7 cellular contexts compared by ENCODE assay signal in genomic region chr22:41576877-41577276, GRCh38. TPM values are rescaled to one million over a fixed set of nuclear protein-coding genes. Genes with fewer than 3 reads are reported as not detected.
A peak's percentile ranks its signal among the peaks of the same experiment; 100 is the strongest.
DNase-seq lines count a peak whose midpoint lies in the region; ATAC-seq, FAIRE-seq and TF ChIP-seq lines count a peak whose summit lies in the region.

No MANE protein-coding gene starts in this region.

- peak; percentile 73 for TF ChIP-seq CTCF in DND-41 (IDR thresholded peaks at IDR 0.05; ENCODE audit: borderline replicate concordance, extremely low read depth, low read length, poor library complexity, severe bottlenecking)
- TF ChIP-seq CTCF in endodermal cell (conservative IDR thresholded peaks at IDR 0.05), result peak; percentile 89

- H4K20me1 ChIP-seq in DND-41 (ENCODE audit: insufficient read depth, low read length), result 0 out of 2 replicates have a peak, but pooled peaks cover 6% of the 10 kb centered on the region

- H3K27ac Mint-ChIP-seq in T-helper 17 cell (no peak overlapping the region), endodermal cell (no peak overlapping the region), naive B cell (no peak overlapping the region)

- no peak overlapping the region for H2AFZ ChIP-seq in DND-41 (ENCODE audit: low read depth, low read length)

- H3K9me3 Mint-ChIP-seq in endodermal cell (no peaks in the 10 kb centered on the region), naive B cell (peaks cover 0 to 5% (median 0%) of the 10 kb centered on the region in 7 donors)

- H3K9ac ChIP-seq in DND-41 (ENCODE audit: low read depth, low read length) (no peak overlapping the region), endodermal cell (ENCODE audit: extremely low read depth, low read length, poor library complexity, severe bottlenecking) (no peak overlapping the region)

- WGBS in endodermal cell (ENCODE audit: insufficient coverage in 1 of 2, insufficient read length in 1 of 2), 2 experiments, result 56 to 62% methylated on average over 9 of the region's 9 CpGs

- peak; percentile 85 for ATAC-seq in DND-41 (ENCODE audit: insufficient read depth, low read depth)
- ATAC-seq in T-helper 17 cell, result peak; percentile 58
- peak; percentile 30 to 41 for ATAC-seq in naive B cell (ENCODE audit: low read depth in 2 of 2)
- no peak for ATAC-seq in GM18870 (IDR thresholded peaks at IDR 0.05; ENCODE audit: unreplicated experiment)

- no peaks in the 10 kb centered on the region for H3K4me1 ChIP-seq in DND-41 (ENCODE audit: insufficient read depth, low read length)
- no peaks in the 10 kb centered on the region for H3K4me1 ChIP-seq in endodermal cell (ENCODE audit: control insufficient read depth, insufficient read depth, low read length)

- H3K4me1 Mint-ChIP-seq in T-helper 17 cell, result peaks cover 8% of the 10 kb centered on the region
- H3K4me1 Mint-ChIP-seq in endodermal cell, result no peaks in the 10 kb centered on the region
- peaks cover 0 to 6% (median 1%) of the 10 kb centered on the region in 3 donors for H3K4me1 Mint-ChIP-seq in naive B cell

- H3K36me3 ChIP-seq in DND-41 (ENCODE audit: insufficient read depth, low read length) (peaks cover 31% of the 10 kb centered on the region), endodermal cell (ENCODE audit: control insufficient read depth, insufficient read depth, low read length) (peaks cover 12% of the 10 kb centered on the region)

- H3K27me3 Mint-ChIP-seq in T-helper 17 cell, result no peaks in the 10 kb centered on the region
- no peaks in the 10 kb centered on the region for H3K27me3 Mint-ChIP-seq in endodermal cell (ENCODE audit: insufficient read depth)
- H3K27me3 Mint-ChIP-seq in naive B cell, result no peaks in the 10 kb centered on the region

- no peak overlapping the region for H3K4me2 ChIP-seq in DND-41 (ENCODE audit: insufficient read depth, low read length)

- H3K27ac ChIP-seq in DND-41 (ENCODE audit: low read length) (no peak overlapping the region), endodermal cell (ENCODE audit: low read depth, low read length) (no peak overlapping the region)

- H3K36me3 Mint-ChIP-seq in T-helper 17 cell (ENCODE audit: low read depth), result peaks cover 2% of the 10 kb centered on the region
- peaks cover 16% of the 10 kb centered on the region for H3K36me3 Mint-ChIP-seq in endodermal cell (ENCODE audit: low read depth)
- peaks cover 0 to 8% of the 10 kb centered on the region in 2 donors for H3K36me3 Mint-ChIP-seq in naive B cell

- FAIRE-seq in HTR-8/SVneo (lab: Jason Lieb, UNC), result no peak

- H3K9me3 ChIP-seq in DND-41 (ENCODE audit: insufficient read depth, low read length, severe bottlenecking), result no peaks in the 10 kb centered on the region
- no peaks in the 10 kb centered on the region for H3K9me3 ChIP-seq in T-helper 17 cell (ENCODE audit: control insufficient read depth, low read length, poor library complexity, severe bottlenecking)
- H3K9me3 ChIP-seq in endodermal cell (ENCODE audit: control insufficient read depth, low read length), result no peaks in the 10 kb centered on the region

- DNase-seq in DND-41, result peak; percentile 46
- DNase-seq in HTR-8/SVneo (ENCODE audit: insufficient read length, low spot score), result peak; percentile 47
- no peak for DNase-seq in T-helper 17 cell
- peak; percentile 94 for DNase-seq in endodermal cell
- DNase-seq in naive B cell, result no peak
- DNase-seq in NCI-H345 treated with DMSO at 0.1 percent for 48 hours (lab: John Stamatoyannopoulos, UW; ENCODE audit: unreplicated experiment), result no peak

- H3K4me3 ChIP-seq in DND-41 (ENCODE audit: low read depth in 1 of 2, low read length in 2 of 2) (no peak overlapping the region), endodermal cell (ENCODE audit: low read length) (no peak overlapping the region)

- H3K4me3 Mint-ChIP-seq in T-helper 17 cell, result no peak overlapping the region
- no peak overlapping the region for H3K4me3 Mint-ChIP-seq in endodermal cell
- no peak overlapping the region for H3K4me3 Mint-ChIP-seq in naive B cell

- no peaks in the 10 kb centered on the region for H3K27me3 ChIP-seq in DND-41 (ENCODE audit: insufficient read depth, low read length, poor library complexity)
- no peaks in the 10 kb centered on the region for H3K27me3 ChIP-seq in endodermal cell (ENCODE audit: control insufficient read depth, insufficient read depth, low read length, poor library complexity, severe bottlenecking)

- no peaks in the 10 kb centered on the region for H3K79me2 ChIP-seq in DND-41 (ENCODE audit: insufficient read depth, low read length)

RNA-seq across cellular contexts. Expression of gene PMM1, which starts 12.8 kb away (rescaled TPM):
- 10 to 100 TPM; 23.1 to 25.3 TPM for total RNA-seq in T-helper 17 cell
- 10 to 100 TPM; 19.0 to 32.3 TPM for total RNA-seq in endodermal cell
- 25.3 TPM for polyA plus RNA-seq in endodermal cell (2013, experiment 1 of 2)
- 26.0 TPM for polyA plus RNA-seq in endodermal cell (2013, experiment 2 of 2)
- 10 to 100 TPM; 15.5 to 22.2 (median 17.4) TPM for polyA plus RNA-seq in naive B cell (ENCODE audit: low read depth in 6 of 6)

RNA-seq across cellular contexts. Expression of gene CSDC2, which starts 16.1 kb away (rescaled TPM):
- total RNA-seq in T-helper 17 cell (not detected), endodermal cell (under 1 TPM; 0.27 to 0.90 TPM)
- 4.9 TPM for polyA plus RNA-seq in endodermal cell (2013, experiment 1 of 2)
- polyA plus RNA-seq in endodermal cell (2013, experiment 2 of 2), result 4.2 TPM
- polyA plus RNA-seq in naive B cell (ENCODE audit: low read depth in 6 of 6), result not detected

RNA-seq across cellular contexts. Expression of gene POLR3H, which starts 32.6 kb away (rescaled TPM):
- total RNA-seq in T-helper 17 cell, result 10 to 100 TPM; 11.2 to 19.5 TPM
- total RNA-seq in endodermal cell, result 10 to 100 TPM; 30.1 to 32.6 TPM
- polyA plus RNA-seq in endodermal cell (2013, experiment 1 of 2), result 19.1 TPM
- 20.1 TPM for polyA plus RNA-seq in endodermal cell (2013, experiment 2 of 2)
- 10 to 100 TPM; 17.9 to 27.2 (median 22.6) TPM for polyA plus RNA-seq in naive B cell (ENCODE audit: low read depth in 6 of 6)

RNA-seq across cellular contexts. Expression of gene DESI1, which starts 44.0 kb away (rescaled TPM):
- total RNA-seq in T-helper 17 cell (10 to 100 TPM; 16.3 to 19.1 TPM), endodermal cell (10 to 100 TPM; 21.8 to 28.9 TPM)
- polyA plus RNA-seq in endodermal cell (2013, experiment 1 of 2), result 31.6 TPM
- 27.1 TPM for polyA plus RNA-seq in endodermal cell (2013, experiment 2 of 2)
- polyA plus RNA-seq in naive B cell (ENCODE audit: low read depth in 6 of 6), result 10 to 100 TPM in 2 of 6 donors, 1 to 10 TPM in 4; 5.1 to 11.1 (median 9.1) TPM

RNA-seq across cellular contexts. Expression of gene XRCC6, which starts 44.2 kb away (rescaled TPM):
- total RNA-seq in T-helper 17 cell (100 to 1,000 TPM; 147 to 165 TPM), endodermal cell (100 to 1,000 TPM; 345 to 387 TPM)
- polyA plus RNA-seq in endodermal cell (2013, experiment 1 of 2), result 403 TPM
- 394 TPM for polyA plus RNA-seq in endodermal cell (2013, experiment 2 of 2)
- polyA plus RNA-seq in naive B cell (ENCODE audit: low read depth in 6 of 6), result 100 to 1,000 TPM; 407 to 580 (median 420) TPM

Comparison
In these comparisons a context has a peak if more than half of its experiments do, and no peak if none do; other contexts are left out.
1. DNase-seq: peak in DND-41 (single experiment), HTR-8/SVneo (single experiment) and endodermal cell (single experiment); none in T-helper 17 cell (0 of 3), naive B cell (single experiment) and NCI-H345 treated with DMSO at 0.1 percent for 48 hours (single experiment).